8 cellular contexts compared by ENCODE assay signal in the genomic region with DNA sequence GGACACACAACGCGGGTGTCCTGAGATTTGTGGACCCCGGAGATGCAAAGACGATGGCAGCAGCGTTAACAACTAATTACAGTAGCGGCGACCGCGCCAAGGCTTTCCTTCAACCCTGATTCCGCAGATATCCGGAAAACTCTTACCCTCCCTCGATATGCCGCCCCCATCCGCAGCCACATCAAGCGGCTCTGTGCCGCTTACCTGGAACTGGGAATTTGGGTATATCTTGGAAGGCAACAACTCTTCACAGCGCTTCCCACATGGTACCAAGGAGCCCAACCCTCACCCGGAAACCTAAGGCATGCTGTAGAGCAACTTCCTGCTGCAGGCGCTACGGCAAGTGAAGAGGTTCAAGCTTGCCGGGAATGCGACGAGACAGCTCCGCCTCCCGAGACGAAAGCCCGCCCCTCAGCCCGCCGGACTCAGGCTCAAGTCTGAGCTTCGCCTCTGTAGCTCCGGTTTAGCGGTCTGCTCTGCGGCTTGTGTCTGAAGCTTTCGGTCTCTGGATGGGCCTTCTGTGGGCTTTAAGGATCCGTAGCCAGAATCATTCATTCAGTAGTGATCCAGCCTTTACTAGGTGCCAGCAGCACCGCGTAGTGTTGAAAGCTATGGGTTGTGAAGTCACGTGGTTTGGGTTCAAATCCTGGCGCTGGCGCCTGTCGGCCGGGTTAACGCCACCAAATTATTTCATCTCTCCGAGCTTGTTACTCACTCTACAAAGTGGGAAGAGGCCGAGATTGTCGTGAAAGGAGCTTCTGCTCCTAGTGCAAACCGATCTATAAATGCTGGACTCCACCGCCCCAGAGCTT. TPM values are rescaled to one million over a fixed set of nuclear protein-coding genes. Genes with fewer than 3 reads are reported as not detected.
A peak's percentile ranks its signal among the peaks of the same experiment; 100 is the strongest.
DNase-seq lines count a peak whose midpoint lies in the region; ATAC-seq and TF ChIP-seq lines count a peak whose summit lies in the region.

A gene with protein sequence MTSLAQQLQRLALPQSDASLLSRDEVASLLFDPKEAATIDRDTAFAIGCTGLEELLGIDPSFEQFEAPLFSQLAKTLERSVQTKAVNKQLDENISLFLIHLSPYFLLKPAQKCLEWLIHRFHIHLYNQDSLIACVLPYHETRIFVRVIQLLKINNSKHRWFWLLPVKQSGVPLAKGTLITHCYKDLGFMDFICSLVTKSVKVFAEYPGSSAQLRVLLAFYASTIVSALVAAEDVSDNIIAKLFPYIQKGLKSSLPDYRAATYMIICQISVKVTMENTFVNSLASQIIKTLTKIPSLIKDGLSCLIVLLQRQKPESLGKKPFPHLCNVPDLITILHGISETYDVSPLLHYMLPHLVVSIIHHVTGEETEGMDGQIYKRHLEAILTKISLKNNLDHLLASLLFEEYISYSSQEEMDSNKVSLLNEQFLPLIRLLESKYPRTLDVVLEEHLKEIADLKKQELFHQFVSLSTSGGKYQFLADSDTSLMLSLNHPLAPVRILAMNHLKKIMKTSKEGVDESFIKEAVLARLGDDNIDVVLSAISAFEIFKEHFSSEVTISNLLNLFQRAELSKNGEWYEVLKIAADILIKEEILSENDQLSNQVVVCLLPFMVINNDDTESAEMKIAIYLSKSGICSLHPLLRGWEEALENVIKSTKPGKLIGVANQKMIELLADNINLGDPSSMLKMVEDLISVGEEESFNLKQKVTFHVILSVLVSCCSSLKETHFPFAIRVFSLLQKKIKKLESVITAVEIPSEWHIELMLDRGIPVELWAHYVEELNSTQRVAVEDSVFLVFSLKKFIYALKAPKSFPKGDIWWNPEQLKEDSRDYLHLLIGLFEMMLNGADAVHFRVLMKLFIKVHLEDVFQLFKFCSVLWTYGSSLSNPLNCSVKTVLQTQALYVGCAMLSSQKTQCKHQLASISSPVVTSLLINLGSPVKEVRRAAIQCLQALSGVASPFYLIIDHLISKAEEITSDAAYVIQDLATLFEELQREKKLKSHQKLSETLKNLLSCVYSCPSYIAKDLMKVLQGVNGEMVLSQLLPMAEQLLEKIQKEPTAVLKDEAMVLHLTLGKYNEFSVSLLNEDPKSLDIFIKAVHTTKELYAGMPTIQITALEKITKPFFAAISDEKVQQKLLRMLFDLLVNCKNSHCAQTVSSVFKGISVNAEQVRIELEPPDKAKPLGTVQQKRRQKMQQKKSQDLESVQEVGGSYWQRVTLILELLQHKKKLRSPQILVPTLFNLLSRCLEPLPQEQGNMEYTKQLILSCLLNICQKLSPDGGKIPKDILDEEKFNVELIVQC (N-terminal part only) (minus strand): TSS at position 299 of the 812 bp plus-strand sequence. CDS start 421 bp downstream, outside the sequence.

- POLR2A ChIA-PET in AG04450 (lab: Yijun Ruan, JAX) = interaction anchor here (0.5 to 1.3 kb wide), 2 partner anchors 24 to 190 kb away, joined by 3 to 6 read pairs; a partner anchor contains a TSS
- POLR2A ChIA-PET in WTC11 (lab: Charles Lee) = interaction anchor here (0.5 to 1.0 kb wide), 3 partner anchors 32 to 291 kb away, joined by 3 to 5 read pairs (median 3); no protein-coding TSS in a partner anchor

- H3K27ac Mint-ChIP-seq in WTC11 = peak within 1 kb of the TSS; percentile 99
- H3K27ac Mint-ChIP-seq in immature natural killer cell = peak within 1 kb of the TSS; percentile 88 to 96 (median 92)

- H3K27me3 ChIP-seq in AG04450 (ENCODE audit: control insufficient read depth, insufficient read depth, low read length) = no peaks in the 10 kb centered on the region

- DNase-seq in AG04450 (ENCODE audit: low read depth, low spot score) = peak; percentile 91
- DNase-seq in NCI-H226 = peak; percentile 83
- peak; percentile 94 for DNase-seq in WTC11 (ENCODE audit: low spot score)
- peak in 60 of 61 donors; percentile 53 to 96 (median 91) for DNase-seq in caudate nucleus (lab: John Stamatoyannopoulos, UW)
- DNase-seq in immature natural killer cell = peak; percentile 82 to 84 (median 82)
- peak; percentile 84 for DNase-seq in smooth muscle cell of the brain vasculature (ENCODE audit: low read depth, low spot score)

- peak within 1 kb of the TSS; percentile 98 for H3K4me3 ChIP-seq in AG04450 (ENCODE audit: low read depth, low read length)

- ATAC-seq in GM18909 (IDR thresholded peaks at IDR 0.05; ENCODE audit: poor library complexity, unreplicated experiment) (peak; percentile 98), HG03175 (IDR thresholded peaks at IDR 0.05; ENCODE audit: unreplicated experiment) (peak; percentile 91), WTC11 (peak; percentile 92)

- H3K4me3 Mint-ChIP-seq in WTC11 (peak within 1 kb of the TSS; percentile 96), immature natural killer cell (peak within 1 kb of the TSS; percentile 97 to 99 (median 98))

- H3K36me3 Mint-ChIP-seq in WTC11 = peaks cover 20% of the 10 kb centered on the region
- peaks cover 0 to 12% (median 7%) of the 10 kb centered on the region in 3 donors for H3K36me3 Mint-ChIP-seq in immature natural killer cell

- no peaks in the 10 kb centered on the region for H3K9me3 ChIP-seq in AG04450 (ENCODE audit: control insufficient read depth, insufficient read depth, low read length)

- H3K4me1 Mint-ChIP-seq in WTC11 = peaks cover 19% of the 10 kb centered on the region
- H3K4me1 Mint-ChIP-seq in immature natural killer cell = peaks cover 26 to 38% of the 10 kb centered on the region in 2 donors

- CTCF ChIA-PET in AG04450 (lab: Charles Lee) = interaction anchor here (1.3 to 3.0 kb wide), 2 partner anchors 154 to 782 kb away, joined by 7 to 23 read pairs; no protein-coding TSS in a partner anchor
- CTCF ChIA-PET in WTC11 (lab: Charles Lee) = interaction anchor here (0.8 to 1.6 kb wide), 10 partner anchors 20 to 958 kb away, joined by 3 to 9 read pairs (median 4); a partner anchor contains a TSS

- TF ChIP-seq CTCF in AG04450 (IDR thresholded peaks at IDR 0.05; ENCODE audit: low read depth, low read length) (no peak), WTC11 (IDR thresholded peaks at IDR 0.05) (no peak)

- H3K9me3 Mint-ChIP-seq in WTC11 (no peaks in the 10 kb centered on the region), immature natural killer cell (no peaks in the 10 kb centered on the region)

- H3K27ac ChIP-seq in AG04450 (ENCODE audit: low read depth, low read length) = peak within 1 kb of the TSS; percentile 47
- peak within 1 kb of the TSS; percentile 67 for H3K27ac ChIP-seq in caudate nucleus (ENCODE audit: low read depth, low read length)

- H3K27me3 Mint-ChIP-seq in WTC11 (ENCODE audit: low read depth) = no peaks in the 10 kb centered on the region
- H3K27me3 Mint-ChIP-seq in immature natural killer cell (ENCODE audit: low read depth in 3 of 3) = peaks cover 4 to 18% (median 15%) of the 10 kb centered on the region in 3 donors

TF ChIP-seq in WTC11, 78 proteins besides CTCF, POLR2A, EP300 and RAD21 (continues in another document):
- TF ChIP-seq FOXP1 (CRISPR knock-in tag; IDR thresholded peaks at IDR 0.05; ENCODE audit: borderline replicate concordance) (0 out of 2 replicates have a peak, but pooled peaks have one; percentile 15), GABPB1 (CRISPR knock-in tag; IDR thresholded peaks at IDR 0.05) (peak; percentile 67; the same call in 1 of the 2 replicates), SMAD3 (CRISPR knock-in tag; IDR thresholded peaks at IDR 0.05; ENCODE audit: borderline replicate concordance) (peak; percentile 81), TP53 (CRISPR knock-in tag; IDR thresholded peaks at IDR 0.05) (no peak), TEAD1 (CRISPR knock-in tag; IDR thresholded peaks at IDR 0.05) (peak; percentile 83)
- TF ChIP-seq, protein P1, sequence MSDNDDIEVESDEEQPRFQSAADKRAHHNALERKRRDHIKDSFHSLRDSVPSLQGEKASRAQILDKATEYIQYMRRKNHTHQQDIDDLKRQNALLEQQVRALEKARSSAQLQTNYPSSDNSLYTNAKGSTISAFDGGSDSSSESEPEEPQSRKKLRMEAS (CRISPR knock-in tag; IDR thresholded peaks at IDR 0.05) = peak; percentile 88
- TF ChIP-seq, protein P2, sequence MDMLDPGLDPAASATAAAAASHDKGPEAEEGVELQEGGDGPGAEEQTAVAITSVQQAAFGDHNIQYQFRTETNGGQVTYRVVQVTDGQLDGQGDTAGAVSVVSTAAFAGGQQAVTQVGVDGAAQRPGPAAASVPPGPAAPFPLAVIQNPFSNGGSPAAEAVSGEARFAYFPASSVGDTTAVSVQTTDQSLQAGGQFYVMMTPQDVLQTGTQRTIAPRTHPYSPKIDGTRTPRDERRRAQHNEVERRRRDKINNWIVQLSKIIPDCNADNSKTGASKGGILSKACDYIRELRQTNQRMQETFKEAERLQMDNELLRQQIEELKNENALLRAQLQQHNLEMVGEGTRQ (CRISPR knock-in tag; IDR thresholded peaks at IDR 0.05) = peak; percentile 85
- TF ChIP-seq, protein P3, sequence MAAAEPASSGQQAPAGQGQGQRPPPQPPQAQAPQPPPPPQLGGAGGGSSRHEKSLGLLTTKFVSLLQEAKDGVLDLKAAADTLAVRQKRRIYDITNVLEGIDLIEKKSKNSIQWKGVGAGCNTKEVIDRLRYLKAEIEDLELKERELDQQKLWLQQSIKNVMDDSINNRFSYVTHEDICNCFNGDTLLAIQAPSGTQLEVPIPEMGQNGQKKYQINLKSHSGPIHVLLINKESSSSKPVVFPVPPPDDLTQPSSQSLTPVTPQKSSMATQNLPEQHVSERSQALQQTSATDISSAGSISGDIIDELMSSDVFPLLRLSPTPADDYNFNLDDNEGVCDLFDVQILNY (CRISPR knock-in tag; IDR thresholded peaks at IDR 0.05) = 0 out of 2 replicates have a peak, but pooled peaks have one; percentile 47

RNA-seq across cellular contexts. Expression of the gene that starts here (rescaled TPM):
- 19.3 and 24.9 TPM in 2 replicates for polyA plus RNA-seq in AG04450 (2011; rRNA removed)
- polyA minus RNA-seq in AG04450 (2011; rRNA and poly(A)+ RNA removed) = 49.6 and 68.2 TPM in 2 replicates
- 63.3 to 73.0 TPM (median 68.4 TPM) in 3 replicates for total RNA-seq in WTC11 (2021)
- polyA plus RNA-seq in immature natural killer cell = 10 to 100 TPM in 1 of 3 donors, 1 to 10 TPM in 2; 3.8 to 11.6 (median 4.6) TPM

Comparison
In these comparisons a context has a peak if more than half of its experiments do, and no peak if none do; other contexts are left out.
1. Peak in every context shown above with its lines: DNase-seq, ATAC-seq, H3K4me3 ChIP-seq and H3K27ac ChIP-seq.